ENCODE assay signal across 10 cellular contexts in genomic region chr11:831132-831864, GRCh38. TPM values are rescaled to one million over a fixed set of nuclear protein-coding genes. Genes with fewer than 3 reads are reported as not detected.
A peak's percentile ranks its signal among the peaks of the same experiment; 100 is the strongest.
DNase-seq lines count a peak whose midpoint lies in the region; ATAC-seq and TF ChIP-seq lines count a peak whose summit lies in the region.
"Had no signal": no experiment of that assay in that cellular context is flagged by ENCODE, and none has a peak within 500 bp of the region (broad histone marks: within the 10 kb centered on the region; RNA-seq: fewer than 3 reads in every experiment).

No MANE protein-coding gene starts in this region.

- peak overlapping the region; percentile 62 for H3K4me2 ChIP-seq in DOHH2 (ENCODE audit: low read length)

- BruUV-seq in A673 (replicated peaks; lab: Mats Ljungman, UMichigan): no TSS peak

- no peaks in the 10 kb centered on the region; the same call in 1 of the 2 replicates for H3F3A ChIP-seq in DOHH2 (ENCODE audit: control insufficient read depth, insufficient read depth)

- no peaks in the 10 kb centered on the region; the same call in 1 of the 2 replicates for H4K20me1 ChIP-seq in DOHH2 (ENCODE audit: control insufficient read depth, insufficient read depth, low read depth, low read length)

- H3K79me2 ChIP-seq in DOHH2 (ENCODE audit: control insufficient read depth, low read length): no peaks in the 10 kb centered on the region
- H3K79me2 ChIP-seq: parathyroid adenoma had no signal

- intact Hi-C loops in A673 (cut with micrococcal nuclease; ENCODE audit: unreplicated experiment): no loop called here

- no peak overlapping the region for H3K27ac ChIP-seq in A673 (ENCODE audit: low read depth, low read length, poor library complexity, severe bottlenecking)
- no peak overlapping the region for H3K27ac ChIP-seq in DOHH2 (ENCODE audit: low read depth, low read length)
- H3K27ac ChIP-seq: parathyroid adenoma had no signal

- DNase-seq in A673 (ENCODE audit: low spot score): no peak
- DNase-seq in T-helper 17 cell: no peak
- DNase-seq in kidney epithelial cell (ENCODE audit: low read depth): no peak
- no peak for DNase-seq in NK-92 treated with Interleukin-12 subunit alpha and Interleukin-12 subunit beta, amount 100 ng/mL, for 24 hours (lab: John Stamatoyannopoulos, UW)
- no peak for DNase-seq in stimulated activated CD8-positive, alpha-beta memory T cell treated with anti-CD3 and anti-CD28 coated beads, Interleukin-4, amount 100 ng/mL, for 48 hours
- DNase-seq: NCI-H2107 had no signal

- peaks cover 24% of the 10 kb centered on the region for H3K27me3 Mint-ChIP-seq in T-helper 17 cell

- peak overlapping the region; percentile 80 for H3K4me3 Mint-ChIP-seq in T-helper 17 cell

- POLR2A ChIA-PET in A673 (lab: Charles Lee; ENCODE audit: low non-redundant PET): no interaction called here

- no peaks in the 10 kb centered on the region for H3K9me3 ChIP-seq in A673 (ENCODE audit: low read depth, low read length, poor library complexity, severe bottlenecking)
- no peaks in the 10 kb centered on the region for H3K9me3 ChIP-seq in DOHH2 (ENCODE audit: control insufficient read depth, insufficient read depth, low read length)
- H3K9me3 ChIP-seq in T-helper 17 cell (ENCODE audit: control insufficient read depth, low read length, poor library complexity, severe bottlenecking): no peaks in the 10 kb centered on the region

- H3K4me1 Mint-ChIP-seq in T-helper 17 cell: peaks cover 26% of the 10 kb centered on the region

- TF ChIP-seq CTCF in A673 (conservative IDR thresholded peaks at IDR 0.05; ENCODE audit: low read depth, low read length): no peak
- no peak for TF ChIP-seq CTCF in DOHH2 (IDR thresholded peaks at IDR 0.05; ENCODE audit: low read depth, low read length, poor library complexity, severe bottlenecking)
- no peak for TF ChIP-seq CTCF in kidney epithelial cell (IDR thresholded peaks at IDR 0.05; ENCODE audit: insufficient read depth, low read length, poor library complexity, severe bottlenecking)

- no peaks in the 10 kb centered on the region for H3K36me3 Mint-ChIP-seq in T-helper 17 cell (ENCODE audit: low read depth)

- H3K36me3 ChIP-seq in A673 (ENCODE audit: insufficient read depth, low read length, poor library complexity, severe bottlenecking) (peaks cover 4% of the 10 kb centered on the region), DOHH2 (ENCODE audit: control insufficient read depth, low read length) (no peaks in the 10 kb centered on the region), kidney epithelial cell (ENCODE audit: control insufficient read depth, insufficient read depth, low read length) (peaks cover 1% of the 10 kb centered on the region)

- H3K9me2 ChIP-seq in DOHH2 (replicated peaks; ENCODE audit: control insufficient read depth, low read length): no peaks in the 10 kb centered on the region

- CTCF ChIA-PET in A673 (lab: Charles Lee): no interaction called here

- H3K4me3 ChIP-seq in A673 (ENCODE audit: low read depth, low read length, poor library complexity, severe bottlenecking): peak overlapping the region; percentile 49
- H3K4me3 ChIP-seq in DOHH2 (ENCODE audit: low read length): no peak overlapping the region
- peak overlapping the region; percentile 45 for H3K4me3 ChIP-seq in kidney epithelial cell (ENCODE audit: low read depth, low read length)

- H3K27ac Mint-ChIP-seq in T-helper 17 cell: no peak overlapping the region

- H3K4me1 ChIP-seq in A673 (ENCODE audit: insufficient read depth, low read length, poor library complexity, severe bottlenecking) (peaks cover 25% of the 10 kb centered on the region), DOHH2 (ENCODE audit: control insufficient read depth, low read length) (peaks cover 60% of the 10 kb centered on the region)

- no peak for ATAC-seq in T-helper 17 cell
- no peak for ATAC-seq in HG02870 (IDR thresholded peaks at IDR 0.05; ENCODE audit: unreplicated experiment)
- ATAC-seq in HG02642 (IDR thresholded peaks at IDR 0.05; ENCODE audit: poor library complexity, unreplicated experiment): no peak

- H3K27me3 ChIP-seq in A673 (replicated peaks; ENCODE audit: insufficient read depth, low read depth, low read length, poor library complexity) (no peaks in the 10 kb centered on the region), DOHH2 (ENCODE audit: control insufficient read depth, low read length) (peaks cover 81% of the 10 kb centered on the region), kidney epithelial cell (ENCODE audit: control insufficient read depth, insufficient read depth, low read length) (peaks cover 2% of the 10 kb centered on the region)

RNA-seq across cellular contexts. Expression of gene CD151, which starts 1.5 kb away (rescaled TPM):
- total RNA-seq in A673 (2021) (123 and 127 TPM in 2 replicates), T-helper 17 cell (10 to 100 TPM; 54.9 to 67.3 TPM), kidney epithelial cell (644 and 669 TPM in 2 replicates)

RNA-seq across cellular contexts. Expression of gene CRACR2B, which starts 3.6 kb away (rescaled TPM):
- total RNA-seq in A673 (2021): 0.90 and 1.1 TPM in 2 replicates
- total RNA-seq in T-helper 17 cell: 1 to 10 TPM in 1 of 2 donors, under 1 TPM in 1; 0.47 to 1.0 TPM
- 18.3 and 19.7 TPM in 2 replicates for total RNA-seq in kidney epithelial cell

RNA-seq across cellular contexts. Expression of gene POLR2L, which starts 11.0 kb away (rescaled TPM):
- total RNA-seq in A673 (2021) (88.7 and 117 TPM in 2 replicates), T-helper 17 cell (10 to 100 TPM; 38.5 to 40.5 TPM), kidney epithelial cell (42.0 and 45.1 TPM in 2 replicates)

RNA-seq across cellular contexts. Expression of gene TSPAN4, which starts 11.4 kb away (rescaled TPM):
- total RNA-seq in A673 (2021) (17.5 and 20.4 TPM in 2 replicates), T-helper 17 cell (1 to 10 TPM; 2.1 to 3.0 TPM), kidney epithelial cell (77.5 and 77.9 TPM in 2 replicates)

RNA-seq across cellular contexts. Expression of gene PNPLA2, which starts 12.6 kb away (rescaled TPM):
- total RNA-seq in A673 (2021) (45.0 and 45.4 TPM in 2 replicates), T-helper 17 cell (100 to 1,000 TPM; 178 to 182 TPM), kidney epithelial cell (27.5 and 46.0 TPM in 2 replicates)
